20 cellular contexts compared by ENCODE assay signal in the genomic region with DNA sequence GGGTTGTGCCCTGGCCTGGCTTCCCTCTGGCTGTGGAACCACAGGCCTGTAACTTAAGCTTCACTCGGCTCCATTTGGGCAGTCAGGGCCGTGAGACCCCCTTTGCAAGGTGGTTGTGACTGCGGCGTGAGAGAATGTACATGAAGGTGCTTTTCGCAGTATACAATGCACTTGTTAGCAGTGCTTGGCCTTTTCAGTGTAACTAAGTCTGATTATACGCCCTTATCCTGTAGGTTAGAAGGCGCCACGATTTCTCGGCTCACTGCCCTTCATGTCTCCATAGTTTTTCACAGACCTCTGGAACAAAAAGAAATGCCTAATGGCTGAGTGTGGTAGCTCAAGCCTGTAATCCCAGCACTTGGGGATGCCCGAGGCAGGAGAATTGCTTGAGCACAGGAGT. TPM values are rescaled to one million over a fixed set of nuclear protein-coding genes. Genes with fewer than 3 reads are reported as not detected.
DNase-seq lines count a peak whose midpoint lies in the region; ATAC-seq and TF ChIP-seq lines count a peak whose summit lies in the region.
"Had no signal": no experiment of that assay in that cellular context is flagged by ENCODE, and none has a peak within 500 bp of the region (broad histone marks: within the 10 kb centered on the region; RNA-seq: fewer than 3 reads in every experiment).

No MANE protein-coding gene starts in this region.

- H3K27ac Mint-ChIP-seq in activated T-cell treated with anti-CD3 and anti-CD28 coated beads, Interleukin-2, amount 50 U/mL, for 72 hours, result peak overlapping the region; percentile 42
- peak overlapping the region; percentile 47 for H3K27ac Mint-ChIP-seq in mesothelial cell of epicardium
- H3K27ac Mint-ChIP-seq: activated naive CD8-positive, alpha-beta T cell treated with anti-CD3 and anti-CD28 coated beads, Interleukin-2, amount 50 U/mL, for 24 hours; CD4-positive, alpha-beta T cell had no signal

- no peaks in the 10 kb centered on the region for H3K9me3 Mint-ChIP-seq in activated T-cell treated with anti-CD3 and anti-CD28 coated beads, Interleukin-2, amount 50 U/mL, for 72 hours
- no peaks in the 10 kb centered on the region for H3K9me3 Mint-ChIP-seq in activated T-cell treated with anti-CD3 and anti-CD28 coated beads, Interleukin-2, amount 50 U/mL, for 4 hours
- H3K9me3 Mint-ChIP-seq in mesothelial cell of epicardium, result no peaks in the 10 kb centered on the region
- H3K9me3 Mint-ChIP-seq: activated naive CD8-positive, alpha-beta T cell treated with anti-CD3 and anti-CD28 coated beads, Interleukin-2, amount 50 U/mL, for 24 hours; CD4-positive, alpha-beta T cell; naive thymus-derived CD4-positive, alpha-beta T cell had no signal

- H3K9me3 ChIP-seq in tibial nerve, result no peaks in the 10 kb centered on the region
- H3K9me3 ChIP-seq: MG63, thyroid gland had no signal

- no peaks in the 10 kb centered on the region for H3K27me3 Mint-ChIP-seq in activated T-cell treated with anti-CD3 and anti-CD28 coated beads, Interleukin-2, amount 50 U/mL, for 72 hours (ENCODE audit: low read depth)
- H3K27me3 Mint-ChIP-seq in activated T-cell treated with anti-CD3 and anti-CD28 coated beads, Interleukin-2, amount 50 U/mL, for 4 hours (ENCODE audit: low read depth), result no peaks in the 10 kb centered on the region
- H3K27me3 Mint-ChIP-seq in mesothelial cell of epicardium (ENCODE audit: low read depth), result no peaks in the 10 kb centered on the region
- H3K27me3 Mint-ChIP-seq: activated naive CD8-positive, alpha-beta T cell treated with anti-CD3 and anti-CD28 coated beads, Interleukin-2, amount 50 U/mL, for 24 hours; CD4-positive, alpha-beta T cell; naive thymus-derived CD4-positive, alpha-beta T cell; progenitor cell of endocrine pancreas had no signal

- H3K4me1 Mint-ChIP-seq in activated T-cell treated with anti-CD3 and anti-CD28 coated beads, Interleukin-2, amount 50 U/mL, for 72 hours (ENCODE audit: low read depth), result peaks cover 36% of the 10 kb centered on the region
- H3K4me1 Mint-ChIP-seq in activated T-cell treated with anti-CD3 and anti-CD28 coated beads, Interleukin-2, amount 50 U/mL, for 4 hours (ENCODE audit: low read depth), result peaks cover 15% of the 10 kb centered on the region
- peaks cover 36% of the 10 kb centered on the region for H3K4me1 Mint-ChIP-seq in mesothelial cell of epicardium

- no peaks in the 10 kb centered on the region for H3K27me3 ChIP-seq in tibial nerve
- H3K27me3 ChIP-seq: MG63, thyroid gland had no signal

- DNase-seq in activated T-cell treated with anti-CD3 and anti-CD28 coated beads, Interleukin-2, amount 50 U/mL, for 72 hours, result no peak
- no peak for DNase-seq in activated T-cell treated with anti-CD3 and anti-CD28 coated beads, Interleukin-2, amount 50 U/mL, for 4 hours
- DNase-seq in caudate nucleus (lab: John Stamatoyannopoulos, UW), result no peak
- no peak for DNase-seq in mesothelial cell of epicardium (ENCODE audit: low spot score in 2 of 2, unreplicated experiment in 2 of 2)
- no peak for DNase-seq in tibial nerve (ENCODE audit: low spot score in 2 of 2)
- DNase-seq in COR-L47 (lab: John Stamatoyannopoulos, UW), result no peak
- DNase-seq in GOT3 (lab: John Stamatoyannopoulos, UW), result no peak
- DNase-seq in hippocampal formation (lab: John Stamatoyannopoulos, UW), result no peak
- DNase-seq: activated CD4-positive, alpha-beta T cell treated with anti-CD3 and anti-CD28 coated beads, Interleukin-2, amount 50 U/mL, for 48 hours; activated naive CD8-positive, alpha-beta T cell treated with anti-CD3 and anti-CD28 coated beads, Interleukin-2, amount 50 U/mL, for 24 hours; CD4-positive, alpha-beta T cell; head of caudate nucleus; kidney glomerular epithelial cell; MG63; naive thymus-derived CD4-positive, alpha-beta T cell; NCI-H1694 treated with DMSO at 0.1 percent for 48 hours; NCI-H446; thyroid gland had no signal

- peaks cover 0 to 85% (median 46%) of the 10 kb centered on the region in 4 donors for H3K4me1 ChIP-seq in tibial nerve

- TF ChIP-seq POLR2A in tibial nerve (IDR thresholded peaks at IDR 0.05), result no peak

- H3K36me3 ChIP-seq in tibial nerve, result no peaks in the 10 kb centered on the region

- H3K4me3 ChIP-seq in tibial nerve, result no peak overlapping the region
- H3K4me3 ChIP-seq: MG63, thyroid gland had no signal

- no peak for TF ChIP-seq EP300 in tibial nerve (IDR thresholded peaks at IDR 0.05)

- H3K4me3 Mint-ChIP-seq in activated T-cell treated with anti-CD3 and anti-CD28 coated beads, Interleukin-2, amount 50 U/mL, for 72 hours, result no peak overlapping the region
- H3K4me3 Mint-ChIP-seq in activated T-cell treated with anti-CD3 and anti-CD28 coated beads, Interleukin-2, amount 50 U/mL, for 4 hours, result no peak overlapping the region
- H3K4me3 Mint-ChIP-seq in mesothelial cell of epicardium, result no peak overlapping the region
- H3K4me3 Mint-ChIP-seq: activated naive CD8-positive, alpha-beta T cell treated with anti-CD3 and anti-CD28 coated beads, Interleukin-2, amount 50 U/mL, for 24 hours; CD4-positive, alpha-beta T cell; naive thymus-derived CD4-positive, alpha-beta T cell had no signal

- 75 to 81% methylated on average over 10 of the region's 10 CpGs for WGBS in tibial nerve, 2 donors

- H3K36me3 Mint-ChIP-seq in activated T-cell treated with anti-CD3 and anti-CD28 coated beads, Interleukin-2, amount 50 U/mL, for 72 hours (ENCODE audit: insufficient read depth in 2 of 2), result peaks cover 1 to 2% of the 10 kb centered on the region in 2 donors
- H3K36me3 Mint-ChIP-seq in activated T-cell treated with anti-CD3 and anti-CD28 coated beads, Interleukin-2, amount 50 U/mL, for 4 hours (ENCODE audit: insufficient read depth), result peaks cover 21% of the 10 kb centered on the region
- peaks cover 17% of the 10 kb centered on the region for H3K36me3 Mint-ChIP-seq in mesothelial cell of epicardium

- no peak for ATAC-seq in activated T-cell treated with anti-CD3 and anti-CD28 coated beads, Interleukin-2, amount 50 U/mL, for 72 hours (replicated peaks in 1 of 2)
- ATAC-seq in activated T-cell treated with anti-CD3 and anti-CD28 coated beads, Interleukin-2, amount 50 U/mL, for 4 hours, result no peak
- ATAC-seq: naive thymus-derived CD4-positive, alpha-beta T cell had no signal

- TF ChIP-seq CTCF in mesothelial cell of epicardium (IDR thresholded peaks at IDR 0.05; ENCODE audit: unreplicated experiment) (no peak), tibial nerve (IDR thresholded peaks at IDR 0.05) (no peak)

- H3K27ac ChIP-seq in caudate nucleus (ENCODE audit: low read depth, low read length), result peak overlapping the region; percentile 4
- peak overlapping the region; percentile 72 to 98 (median 85) for H3K27ac ChIP-seq in tibial nerve

RNA-seq across cellular contexts. Expression of a gene that starts 13.3 kb away (rescaled TPM):
- 100 to 1,000 TPM in 1 of 2 donors, 10 to 100 TPM in 1; 97.0 to 112 TPM for total RNA-seq in activated T-cell treated with anti-CD3 and anti-CD28 coated beads, Interleukin-2, amount 50 U/mL, for 72 hours
- total RNA-seq in activated T-cell treated with anti-CD3 and anti-CD28 coated beads, Interleukin-2, amount 50 U/mL, for 4 hours, result 100 to 1,000 TPM; 115 to 124 (median 119) TPM
- total RNA-seq in mesothelial cell of epicardium, result 96.0 to 109 TPM (median 106 TPM) in 3 replicates
- total RNA-seq in tibial nerve, result 100 to 1,000 TPM in 2 of 4 donors, 10 to 100 TPM in 2; 63.9 to 119 (median 95.3) TPM

RNA-seq across cellular contexts. Expression of a gene that starts 13.5 kb away (rescaled TPM):
- 10 to 100 TPM; 50.7 to 58.5 TPM for total RNA-seq in activated T-cell treated with anti-CD3 and anti-CD28 coated beads, Interleukin-2, amount 50 U/mL, for 72 hours
- total RNA-seq in activated T-cell treated with anti-CD3 and anti-CD28 coated beads, Interleukin-2, amount 50 U/mL, for 4 hours, result 10 to 100 TPM; 20.7 to 26.1 (median 21.8) TPM
- total RNA-seq in mesothelial cell of epicardium, result 56.9 to 63.3 TPM (median 62.6 TPM) in 3 replicates
- total RNA-seq in tibial nerve, result 10 to 100 TPM; 23.2 to 51.9 (median 34.7) TPM

RNA-seq across cellular contexts. Expression of a gene that starts 40.8 kb away (rescaled TPM):
- 1 to 10 TPM; 2.7 to 3.5 TPM for total RNA-seq in activated T-cell treated with anti-CD3 and anti-CD28 coated beads, Interleukin-2, amount 50 U/mL, for 72 hours
- total RNA-seq in activated T-cell treated with anti-CD3 and anti-CD28 coated beads, Interleukin-2, amount 50 U/mL, for 4 hours, result 1 to 10 TPM in 2 of 3 donors, under 1 TPM in 1; 0.63 to 2.3 (median 1.6) TPM
- 112 to 117 TPM (median 116 TPM) in 3 replicates for total RNA-seq in mesothelial cell of epicardium
- 100 to 1,000 TPM; 211 to 335 (median 233) TPM for total RNA-seq in tibial nerve

RNA-seq across cellular contexts. Expression of a gene that starts 47.2 kb away (rescaled TPM):
- 1 to 10 TPM; 1.4 to 2.4 TPM for total RNA-seq in activated T-cell treated with anti-CD3 and anti-CD28 coated beads, Interleukin-2, amount 50 U/mL, for 72 hours
- total RNA-seq in activated T-cell treated with anti-CD3 and anti-CD28 coated beads, Interleukin-2, amount 50 U/mL, for 4 hours, result under 1 TPM in 1 of 3 donors, not detected in 2; 0.24 TPM
- 0.95 to 1.7 TPM (median 1.5 TPM) in 3 replicates for total RNA-seq in mesothelial cell of epicardium
- total RNA-seq in tibial nerve, result 10 to 100 TPM; 17.3 to 41.1 (median 25.0) TPM
- total RNA-seq: Daoy had no signal

Comparison
In these comparisons a context has a peak if more than half of its experiments do, and no peak if none do; other contexts are left out.
1. RNA of a gene that starts 40.8 kb away (total RNA-seq): 211 to 335 TPM in tibial nerve and 112 to 117 TPM in mesothelial cell of epicardium; 2.7 to 3.5 TPM in activated T-cell treated with anti-CD3 and anti-CD28 coated beads, Interleukin-2, amount 50 U/mL, for 72 hours and 0.63 to 2.3 TPM in activated T-cell treated with anti-CD3 and anti-CD28 coated beads, Interleukin-2, amount 50 U/mL, for 4 hours; every median in the first group is over 10 times any median in the second.